13 cellular contexts compared by ENCODE assay signal in genomic region chr19:4712771-4713170, GRCh38. TPM values are rescaled to one million over a fixed set of nuclear protein-coding genes. Genes with fewer than 3 reads are reported as not detected.
DNase-seq lines count a peak whose midpoint lies in the region; ATAC-seq and TF ChIP-seq lines count a peak whose summit lies in the region.
"Had no signal": no experiment of that assay in that cellular context is flagged by ENCODE, and none has a peak within 500 bp of the region (broad histone marks: within the 10 kb centered on the region; RNA-seq: fewer than 3 reads in every experiment).

No MANE protein-coding gene starts in this region.

- H3K4me3 ChIP-seq in adrenal gland, result no peak overlapping the region
- H3K4me3 ChIP-seq in esophagus muscularis mucosa, result peak overlapping the region in 1 of 4 donors; percentile 27
- H3K4me3 ChIP-seq in uterus, result no peak overlapping the region
- H3K4me3 ChIP-seq: left lung had no signal

- no peaks in the 10 kb centered on the region for H3K27me3 Mint-ChIP-seq in osteocyte (ENCODE audit: unreplicated experiment)
- H3K27me3 Mint-ChIP-seq: CD4-positive, CD25-positive, alpha-beta regulatory T cell had no signal

- peaks cover 77% of the 10 kb centered on the region for H3K4me1 Mint-ChIP-seq in osteocyte (ENCODE audit: unreplicated experiment)

- H3K27ac ChIP-seq in adrenal gland (peak overlapping the region in 3 of 5 donors; percentile 49 to 87 (median 66)), esophagus muscularis mucosa (replicated peaks in 1 of 4) (peak overlapping the region; percentile 65 to 75 (median 72)), uterus (peak overlapping the region; percentile 64 to 76)
- H3K27ac ChIP-seq: left lung, VCaP had no signal

- ATAC-seq in HG03520 (IDR thresholded peaks at IDR 0.05; ENCODE audit: unreplicated experiment), result no peak

- DNase-seq in adrenal gland, result no peak
- DNase-seq in esophagus muscularis mucosa (ENCODE audit: extremely low spot score), result no peak
- no peak for DNase-seq in osteocyte (ENCODE audit: extremely low spot score, unreplicated experiment)
- DNase-seq in uterus, result no peak
- DNase-seq in iPS-NIHi7 (ENCODE audit: extremely low spot score), result no peak
- DNase-seq in T-helper 2 cell, result no peak
- DNase-seq: activated gamma-delta T cell; CD4-positive, CD25-positive, alpha-beta regulatory T cell; NK-92 treated with Interleukin-12 subunit alpha and Interleukin-12 subunit beta, amount 100 ng/mL, for 24 hours; stimulated activated CD4-positive, alpha-beta T cell treated with anti-CD3 and anti-CD28 coated beads, Interleukin-15, amount 100 ng/mL, for 24 hours had no signal

- no peak for TF ChIP-seq POLR2A in adrenal gland (IDR thresholded peaks at IDR 0.05)
- no peak for TF ChIP-seq POLR2A in esophagus muscularis mucosa (IDR thresholded peaks at IDR 0.05; ENCODE audit: low read depth)
- no peak for TF ChIP-seq POLR2A in uterus (IDR thresholded peaks at IDR 0.05)

- intact Hi-C loops in adrenal gland (cut with DNase I), result no loop called here
- intact Hi-C loops in esophagus muscularis mucosa (cut with DNase I), result no loop called here
- intact Hi-C loops in uterus (cut with DNase I; ENCODE audit: low total_unique reads), result no loop called here

- no peak for TF ChIP-seq EP300 in esophagus muscularis mucosa (IDR thresholded peaks at IDR 0.05)

- H3K9me3 ChIP-seq in adrenal gland (replicated peaks in 1 of 3) (no peaks in the 10 kb centered on the region), esophagus muscularis mucosa (no peaks in the 10 kb centered on the region), uterus (no peaks in the 10 kb centered on the region)
- H3K9me3 ChIP-seq: left lung had no signal

- no peak overlapping the region for H3K4me3 Mint-ChIP-seq in osteocyte (ENCODE audit: unreplicated experiment)
- H3K4me3 Mint-ChIP-seq: CD4-positive, CD25-positive, alpha-beta regulatory T cell had no signal

- 91 to 95% (median 93%) methylated on average over 10 to 14 of the region's 14 CpGs for WGBS in adrenal gland, 4 donors
- 92% methylated on average over 14 of the region's 14 CpGs for WGBS in esophagus muscularis mucosa

- H3K36me3 Mint-ChIP-seq in osteocyte (ENCODE audit: unreplicated experiment), result peaks cover 28% of the 10 kb centered on the region

- peaks cover 0 to 70% of the 10 kb centered on the region in 2 donors for H3K36me3 ChIP-seq in adrenal gland (replicated peaks in 1 of 2)
- peaks cover 33 to 84% (median 78%) of the 10 kb centered on the region in 4 donors for H3K36me3 ChIP-seq in esophagus muscularis mucosa
- H3K36me3 ChIP-seq in uterus, result no peaks in the 10 kb centered on the region

- peaks cover 10 to 11% of the 10 kb centered on the region in 2 donors for H3K4me1 ChIP-seq in adrenal gland (replicated peaks in 1 of 2)
- H3K4me1 ChIP-seq in esophagus muscularis mucosa, result peaks cover 38 to 47% (median 45%) of the 10 kb centered on the region in 4 donors
- no peaks in the 10 kb centered on the region for H3K4me1 ChIP-seq in uterus

- TF ChIP-seq CTCF in adrenal gland (IDR thresholded peaks at IDR 0.05) (no peak), esophagus muscularis mucosa (IDR thresholded peaks at IDR 0.05) (no peak), osteocyte (IDR thresholded peaks at IDR 0.05) (no peak), uterus (IDR thresholded peaks at IDR 0.05) (no peak)

- H3K27ac Mint-ChIP-seq in osteocyte (ENCODE audit: unreplicated experiment), result peak overlapping the region; percentile 82
- H3K27ac Mint-ChIP-seq: CD4-positive, CD25-positive, alpha-beta regulatory T cell had no signal

- H3K9me3 Mint-ChIP-seq in osteocyte (ENCODE audit: unreplicated experiment), result no peaks in the 10 kb centered on the region
- H3K9me3 Mint-ChIP-seq: CD4-positive, CD25-positive, alpha-beta regulatory T cell had no signal

- H3K27me3 ChIP-seq in adrenal gland (no peaks in the 10 kb centered on the region), esophagus muscularis mucosa (no peaks in the 10 kb centered on the region), uterus (no peaks in the 10 kb centered on the region)
- H3K27me3 ChIP-seq: left lung had no signal

RNA-seq across cellular contexts. Expression of gene DPP9, which starts 10.9 kb away (rescaled TPM):
- total RNA-seq in adrenal gland (100 to 1,000 TPM in 1 of 8 donors, 10 to 100 TPM in 7; 35.2 to 117 (median 50.9) TPM), esophagus muscularis mucosa (100 to 1,000 TPM in 1 of 4 donors, 10 to 100 TPM in 3; 42.4 to 106 (median 56.0) TPM), osteocyte (45.6 and 54.8 TPM in 2 replicates), uterus (100 to 1,000 TPM in 1 of 4 donors, 10 to 100 TPM in 3; 17.8 to 194 (median 48.5) TPM)
- polyA plus RNA-seq in adrenal gland, result 10 to 100 TPM; 14.6 to 56.3 (median 32.1) TPM

RNA-seq across cellular contexts. Expression of gene MYDGF, which starts 42.6 kb away (rescaled TPM):
- total RNA-seq in adrenal gland (100 to 1,000 TPM in 2 of 8 donors, 10 to 100 TPM in 6; 52.1 to 159 (median 74.7) TPM), esophagus muscularis mucosa (10 to 100 TPM; 22.8 to 59.2 (median 42.8) TPM), osteocyte (95.4 and 103 TPM in 2 replicates), uterus (10 to 100 TPM; 21.8 to 63.5 (median 44.4) TPM)
- 10 to 100 TPM; 35.9 to 86.9 (median 76.1) TPM for polyA plus RNA-seq in adrenal gland
